28 cellular contexts compared by ENCODE assay signal in genomic region chr13:22498006-22498405, GRCh38.
"Had no signal": no experiment of that assay in that cellular context is flagged by ENCODE, and none has a peak within 500 bp of the region (broad histone marks: within the 10 kb centered on the region; RNA-seq: fewer than 3 reads in every experiment).

No MANE protein-coding gene starts in this region.

- H3K4me1 ChIP-seq: gastroesophageal sphincter, lower lobe of right lung, right lobe of liver had no signal

- H3K4me3 ChIP-seq: coronary artery, dorsolateral prefrontal cortex, gastroesophageal sphincter, lower lobe of right lung, mucosa of descending colon, right lobe of liver, thoracic aorta had no signal

- H3K36me3 ChIP-seq: brain microvascular endothelial cell, gastroesophageal sphincter, lower lobe of right lung, neutrophil, right lobe of liver, thoracic aorta, WERI-Rb-1 had no signal

- DNase-seq: activated CD4-positive, alpha-beta memory T cell treated with anti-CD3 and anti-CD28 coated beads for 36 hours; activated CD4-positive, alpha-beta T cell treated with anti-CD3 and anti-CD28 coated beads, Interleukin-2, amount 10 ng/mL, durations not matched to agents 24 days and 14 days; activated CD8-positive, alpha-beta memory T cell treated with anti-CD3 and anti-CD28 coated beads, Interleukin-2, amount 50 U/mL, for 4 hours; activated gamma-delta T cell treated with Interleukin-2 at 50 U/mL for 16 hours; activated naive CD4-positive, alpha-beta T cell treated with anti-CD3 and anti-CD28 coated beads, Interleukin-2, amount 50 U/mL, for 16 hours; activated T-cell treated with anti-CD3 and anti-CD28 coated beads, Interleukin-2, amount 50 U/mL, for 24 hours; amniotic stem cell; brain microvascular endothelial cell; dorsolateral prefrontal cortex; effector memory CD4-positive, alpha-beta T cell; hippocampal formation; left colon; lower lobe of right lung; mesendoderm; mucosa of descending colon; right lobe of liver; stimulated activated CD4-positive, alpha-beta T cell treated with anti-CD3 and anti-CD28 coated beads, Interleukin-12 subunit alpha, Interleukin-12 subunit beta, amount 100 ng/mL, for 4 hours; stimulated activated CD4-positive, alpha-beta T cell treated with anti-CD3 and anti-CD28 coated beads, Interleukin-4, amount 100 ng/mL, for 24 hours; trophoblast cell; WERI-Rb-1 had no signal

- H3K27ac Mint-ChIP-seq: activated CD4-positive, alpha-beta memory T cell treated with anti-CD3 and anti-CD28 coated beads for 36 hours; activated CD4-positive, alpha-beta T cell treated with anti-CD3 and anti-CD28 coated beads, Interleukin-2, amount 10 ng/mL, durations not matched to agents 24 days and 14 days; activated T-cell treated with anti-CD3 and anti-CD28 coated beads, Interleukin-2, amount 50 U/mL, for 24 hours; natural killer cell treated with Interleukin-12 subunit alpha and Interleukin-12 subunit beta and Interleukin-15 and Interleukin-18, amount 100 ng/mL, for 72 hours; stimulated activated effector memory CD8-positive, alpha-beta T cell treated with anti-CD3 and anti-CD28 coated beads, Interleukin-12 subunit alpha, Interleukin-12 subunit beta, amount 100 ng/mL, for 72 hours; stimulated activated naive CD8-positive, alpha-beta T cell treated with anti-CD3 and anti-CD28 coated beads, Interleukin-15, Interleukin-2, amounts not matched to agents 100 ng/mL and 50 ng/mL, for 24 hours had no signal

- ATAC-seq: activated CD4-positive, CD25-positive, alpha-beta regulatory T cell treated with anti-CD3 and anti-CD28 coated beads, Interleukin-2, amount 50 U/mL, for 24 hours; gastroesophageal sphincter; left colon; lower lobe of right lung; mucosa of descending colon; natural killer cell treated with Interleukin-12 subunit alpha and Interleukin-12 subunit beta and Interleukin-15 and Interleukin-18, amount 100 ng/mL, for 72 hours; right lobe of liver; stimulated activated effector memory CD8-positive, alpha-beta T cell treated with anti-CD3 and anti-CD28 coated beads, Interleukin-12 subunit alpha, Interleukin-12 subunit beta, amount 100 ng/mL, for 72 hours had no signal

- H3K9me3 ChIP-seq: mucosa of descending colon, neutrophil, right lobe of liver, thoracic aorta had no signal

- H3K27me3 Mint-ChIP-seq: activated CD4-positive, alpha-beta T cell treated with anti-CD3 and anti-CD28 coated beads, Interleukin-2, amount 10 ng/mL, durations not matched to agents 24 days and 14 days; natural killer cell treated with Interleukin-12 subunit alpha and Interleukin-12 subunit beta and Interleukin-15 and Interleukin-18, amount 100 ng/mL, for 72 hours had no signal

- H3K27ac ChIP-seq: brain microvascular endothelial cell, coronary artery, dorsolateral prefrontal cortex, gastroesophageal sphincter, lower lobe of right lung, neutrophil, right lobe of liver, thoracic aorta, WERI-Rb-1 had no signal

- H3K36me3 Mint-ChIP-seq: activated CD4-positive, alpha-beta memory T cell treated with anti-CD3 and anti-CD28 coated beads for 36 hours; natural killer cell treated with Interleukin-12 subunit alpha and Interleukin-12 subunit beta and Interleukin-15 and Interleukin-18, amount 100 ng/mL, for 72 hours; stimulated activated effector memory CD8-positive, alpha-beta T cell treated with anti-CD3 and anti-CD28 coated beads, Interleukin-12 subunit alpha, Interleukin-12 subunit beta, amount 100 ng/mL, for 72 hours had no signal

- H3K4me1 Mint-ChIP-seq: activated CD4-positive, alpha-beta T cell treated with anti-CD3 and anti-CD28 coated beads, Interleukin-2, amount 10 ng/mL, durations not matched to agents 24 days and 14 days; stimulated activated effector memory CD8-positive, alpha-beta T cell treated with anti-CD3 and anti-CD28 coated beads, Interleukin-12 subunit alpha, Interleukin-12 subunit beta, amount 100 ng/mL, for 72 hours had no signal

- H3K4me3 Mint-ChIP-seq: activated CD4-positive, alpha-beta memory T cell treated with anti-CD3 and anti-CD28 coated beads for 36 hours; activated CD4-positive, alpha-beta T cell treated with anti-CD3 and anti-CD28 coated beads, Interleukin-2, amount 10 ng/mL, durations not matched to agents 24 days and 14 days; activated T-cell treated with anti-CD3 and anti-CD28 coated beads, Interleukin-2, amount 50 U/mL, for 24 hours; natural killer cell treated with Interleukin-12 subunit alpha and Interleukin-12 subunit beta and Interleukin-15 and Interleukin-18, amount 100 ng/mL, for 72 hours; stimulated activated effector memory CD8-positive, alpha-beta T cell treated with anti-CD3 and anti-CD28 coated beads, Interleukin-12 subunit alpha, Interleukin-12 subunit beta, amount 100 ng/mL, for 72 hours; stimulated activated naive CD8-positive, alpha-beta T cell treated with anti-CD3 and anti-CD28 coated beads, Interleukin-15, Interleukin-2, amounts not matched to agents 100 ng/mL and 50 ng/mL, for 24 hours had no signal

- H3K27me3 ChIP-seq: brain microvascular endothelial cell, gastroesophageal sphincter, neutrophil, right lobe of liver had no signal

- H3K9me3 Mint-ChIP-seq: activated T-cell treated with anti-CD3 and anti-CD28 coated beads, Interleukin-2, amount 50 U/mL, for 24 hours; stimulated activated effector memory CD8-positive, alpha-beta T cell treated with anti-CD3 and anti-CD28 coated beads, Interleukin-12 subunit alpha, Interleukin-12 subunit beta, amount 100 ng/mL, for 72 hours had no signal
